29 cellular contexts compared by ENCODE assay signal in the genomic region with DNA sequence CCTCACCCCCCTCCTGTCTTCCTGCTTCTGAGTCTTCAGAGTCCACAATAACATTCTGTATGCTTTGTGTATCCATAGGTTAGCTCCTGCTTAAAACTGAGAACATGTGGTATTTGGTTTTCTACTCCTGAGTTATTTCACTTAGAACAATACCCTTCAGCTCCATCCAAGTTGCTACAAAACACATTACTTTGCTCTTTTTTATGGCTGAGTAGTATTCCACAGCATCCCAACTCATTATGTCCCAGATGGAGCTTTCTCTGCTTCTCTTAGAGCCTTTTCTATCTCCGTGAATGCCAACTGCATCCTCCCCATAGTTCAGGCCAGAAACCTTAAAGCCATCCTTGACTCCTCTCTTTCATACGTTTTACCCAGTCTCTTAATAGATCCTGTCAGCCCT. TPM values are rescaled to one million over a fixed set of nuclear protein-coding genes. Genes with fewer than 3 reads are reported as not detected.
A peak's percentile ranks its signal among the peaks of the same experiment; 100 is the strongest.
DNase-seq lines count a peak whose midpoint lies in the region; ATAC-seq and TF ChIP-seq lines count a peak whose summit lies in the region.
"Had no signal": no experiment of that assay in that cellular context is flagged by ENCODE, and none has a peak within 500 bp of the region (broad histone marks: within the 10 kb centered on the region; RNA-seq: fewer than 3 reads in every experiment).

No MANE protein-coding gene starts in this region.

- no peak for DNase-seq in Right ventricle myocardium inferior (ENCODE audit: missing footprints)
- DNase-seq: 8988T; ACHN; AML-193; BE2C; C1 segment of cervical spinal cord; Caco-2; Calu3; CD4-positive, alpha-beta memory T cell; CD4-positive, alpha-beta T cell; CD4-positive, CD25-positive, alpha-beta regulatory T cell; CD8-positive, alpha-beta memory T cell; CD8-positive, alpha-beta T cell; COR-L47; DMS 273 treated with DMSO at 0.1 percent for 48 hours; DMS153; DMS53; DMS79; DMS79 treated with DMSO at 0.1 percent for 48 hours; DND-41; EL had no signal

- no peaks in the 10 kb centered on the region for H3K9me3 ChIP-seq in HEK293 (ENCODE audit: control insufficient read depth, insufficient read depth, low read depth, low read length)
- H3K9me3 ChIP-seq: BE2C, Caco-2 had no signal

- H3K4me3 ChIP-seq in HEK293 (ENCODE audit: low read depth, low read length), result no peak overlapping the region
- H3K4me3 ChIP-seq: A549; BLaER1; BLaER1 treated with 17β-estradiol and CSF1 and Interleukin-3, amounts not matched to agents 10 nM and 100 nM had no signal

- H3K4me1 ChIP-seq in HEK293 (ENCODE audit: control insufficient read depth, insufficient read depth, low read length), result no peaks in the 10 kb centered on the region
- H3K4me1 ChIP-seq: BE2C, BLaER1, Caco-2 had no signal

- CTCF ChIA-PET in HEK293 (lab: Yijun Ruan, JAX), result interaction anchor here (0.6 to 7.8 kb wide), 6 partner anchors 10 to 682 kb away, joined by 3 to 75 read pairs (median 6); no protein-coding TSS in a partner anchor

- POLR2A ChIA-PET in HEK293 (lab: Yijun Ruan, JAX), result interaction anchor here (0.5 to 0.6 kb wide), 2 partner anchors 57 to 1392 kb away, joined by 3 read pairs; no protein-coding TSS in a partner anchor

- no peak overlapping the region for H3K27ac ChIP-seq in HEK293 (ENCODE audit: extremely low read depth, low read depth, low read length)
- H3K27ac ChIP-seq: 22Rv1, A549, BLaER1 had no signal

- intact Hi-C loops in Right ventricle myocardium inferior (cut with DNase I), result loop anchor here (1.0 to 5.0 kb wide), 3 partner anchors 427 to 965 kb away; a partner anchor contains a TSS

- ATAC-seq in Right ventricle myocardium inferior, result no peak
- ATAC-seq: A549; CD8-positive, alpha-beta T cell had no signal

- TF ChIP-seq CTCF in HEK293 (tag by site-specific recombination; IDR thresholded peaks at IDR 0.05), result no peak

- no peaks in the 10 kb centered on the region for H3K36me3 ChIP-seq in HEK293 (ENCODE audit: control insufficient read depth in 2 of 2, insufficient read depth in 1 of 2, low read length in 2 of 2)
- H3K36me3 ChIP-seq: BE2C, BLaER1 had no signal

TF ChIP-seq in HEK293, 187 proteins besides CTCF, POLR2A, EP300 and RAD21:
- TF ChIP-seq SALL2 (tag by site-specific recombination; IDR thresholded peaks at IDR 0.05; ENCODE audit: borderline replicate concordance) (no peak), ZNF146 (tag by site-specific recombination; IDR thresholded peaks at IDR 0.05) (peak; percentile 86)
- TF ChIP-seq, protein P1, sequence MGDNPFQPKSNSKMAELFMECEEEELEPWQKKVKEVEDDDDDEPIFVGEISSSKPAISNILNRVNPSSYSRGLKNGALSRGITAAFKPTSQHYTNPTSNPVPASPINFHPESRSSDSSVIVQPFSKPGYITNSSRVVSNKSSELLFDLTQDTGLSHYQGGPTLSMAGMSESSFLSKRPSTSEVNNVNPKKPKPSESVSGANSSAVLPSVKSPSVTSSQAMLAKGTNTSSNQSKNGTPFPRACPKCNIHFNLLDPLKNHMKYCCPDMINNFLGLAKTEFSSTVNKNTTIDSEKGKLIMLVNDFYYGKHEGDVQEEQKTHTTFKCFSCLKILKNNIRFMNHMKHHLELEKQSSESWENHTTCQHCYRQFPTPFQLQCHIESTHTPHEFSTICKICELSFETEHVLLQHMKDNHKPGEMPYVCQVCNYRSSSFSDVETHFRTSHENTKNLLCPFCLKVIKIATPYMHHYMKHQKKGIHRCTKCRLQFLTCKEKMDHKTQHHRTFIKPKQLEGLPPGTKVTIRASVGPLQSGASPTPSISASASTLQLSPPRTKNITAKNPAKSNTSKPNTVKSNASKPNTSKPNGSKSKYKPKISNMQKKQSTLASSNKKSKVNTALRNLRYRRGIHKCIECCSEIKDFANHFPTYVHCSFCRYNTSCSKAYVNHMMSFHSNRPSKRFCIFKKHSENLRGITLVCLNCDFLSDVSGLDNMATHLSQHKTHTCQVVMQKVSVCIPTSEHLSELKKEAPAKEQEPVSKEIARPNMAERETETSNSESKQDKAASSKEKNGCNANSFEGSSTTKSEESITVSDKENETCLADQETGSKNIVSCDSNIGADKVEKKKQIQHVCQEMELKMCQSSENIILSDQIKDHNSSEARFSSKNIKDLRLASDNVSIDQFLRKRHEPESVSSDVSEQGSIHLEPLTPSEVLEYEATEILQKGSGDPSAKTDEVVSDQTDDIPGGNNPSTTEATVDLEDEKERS (tag by site-specific recombination; IDR thresholded peaks at IDR 0.05), result 0 out of 2 replicates have a peak, but pooled peaks have one; percentile 73

RNA-seq across cellular contexts. Expression of a gene that starts 55.8 kb away (rescaled TPM):
- not detected for total RNA-seq in Right ventricle myocardium inferior
- total RNA-seq: A172; A673; B cell; Caco-2; CD4-positive, alpha-beta memory T cell; CD4-positive, alpha-beta T cell; CD4-positive, CD25-positive, alpha-beta regulatory T cell; CD8-positive, alpha-beta T cell had no signal
